Comparison of ENCODE assay signal across 7 cellular contexts in the genomic region with DNA sequence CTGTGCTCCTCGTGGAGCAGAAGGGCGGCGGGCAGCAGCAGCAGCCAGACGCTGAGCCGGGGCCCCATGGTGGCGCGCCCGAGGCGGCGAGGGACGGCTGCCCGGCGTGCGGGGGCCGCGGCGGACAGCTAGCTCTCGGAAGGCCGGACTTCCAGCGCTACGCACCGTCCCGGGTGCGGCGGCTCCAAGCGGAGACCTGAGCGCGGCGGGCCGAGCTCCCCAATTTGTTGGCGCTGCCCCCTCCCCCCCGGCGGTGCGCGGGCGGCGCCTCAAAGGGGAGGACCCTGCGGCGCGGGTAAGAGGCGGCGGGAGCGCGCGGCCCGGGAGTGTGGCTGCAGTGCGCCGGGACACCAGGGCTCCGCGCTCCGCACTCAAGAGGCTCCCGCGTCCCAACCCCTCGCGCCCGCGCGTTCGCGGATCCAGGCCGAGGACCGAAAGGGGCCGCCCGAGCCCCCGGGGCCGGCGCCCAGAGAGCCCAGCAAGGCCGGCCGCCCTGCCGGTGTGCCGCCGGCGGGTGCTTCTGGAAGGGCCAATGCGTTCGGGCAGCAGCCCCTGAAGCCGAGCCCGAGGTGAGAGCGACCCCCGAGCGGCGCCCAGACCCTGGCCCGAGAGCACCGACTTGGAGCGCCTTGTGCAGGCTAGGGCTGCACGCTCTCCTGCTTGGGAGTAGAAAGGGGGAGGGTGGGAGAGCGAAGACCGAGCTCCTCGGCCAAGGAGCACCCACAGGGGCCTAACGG. TPM values are rescaled to one million over a fixed set of nuclear protein-coding genes. Genes with fewer than 3 reads are reported as not detected.
DNase-seq lines count a peak whose midpoint lies in the region; ATAC-seq and TF ChIP-seq lines count a peak whose summit lies in the region.

A gene (minus strand): TSS at position 198 of the 737 bp plus-strand sequence. CDS start 130 bp downstream, at position 68.
A gene (plus strand): TSS at position 325 of the 737 bp plus-strand sequence. CDS start 620 bp downstream, outside the sequence.

- peaks cover 42 to 74% of the 10 kb centered on the region in 2 donors for H3K27me3 Mint-ChIP-seq in natural killer cell (ENCODE audit: low read depth in 2 of 2)

- H3K4me1 Mint-ChIP-seq in natural killer cell = no peaks in the 10 kb centered on the region

- TF ChIP-seq CTCF in testis (IDR thresholded peaks at IDR 0.05) (no peak), natural killer cell (IDR thresholded peaks at IDR 0.05) (no peak)

- H3K27ac Mint-ChIP-seq in natural killer cell = no peak within 1 kb of the TSS

- DNase-seq in MG63 = peak; percentile 70
- DNase-seq in caudate nucleus (lab: John Stamatoyannopoulos, UW) = peak in 3 of 61 donors; percentile 9 to 28 (median 13)
- DNase-seq in testis = peak; percentile 68
- no peak for DNase-seq in NCI-H2171 treated with DMSO at 0.1 percent for 48 hours (lab: John Stamatoyannopoulos, UW)
- no peak for DNase-seq in natural killer cell

- H3K27me3 ChIP-seq in MG63 (no peaks in the 10 kb centered on the region), layer of hippocampus (ENCODE audit: control insufficient read depth, insufficient read depth, low read length) (peaks cover 13% of the 10 kb centered on the region), testis (no peaks in the 10 kb centered on the region)

- intact Hi-C loops in testis (cut with DNase I; ENCODE audit: low total_unique reads) = no loop called here
- intact Hi-C loops in natural killer cell (cut with micrococcal nuclease) = no loop called here

- H3K4me3 Mint-ChIP-seq in natural killer cell = no peak within 1 kb of the TSS

- no peaks in the 10 kb centered on the region for H3K4me1 ChIP-seq in testis

- ATAC-seq in natural killer cell (no peak), GM19351 (IDR thresholded peaks at IDR 0.05; ENCODE audit: unreplicated experiment) (no peak)

- H3K36me3 ChIP-seq in MG63 (no peaks in the 10 kb centered on the region), testis (ENCODE audit: low read depth, missing control alignments) (no peaks in the 10 kb centered on the region)

- H3K27ac ChIP-seq in caudate nucleus (ENCODE audit: low read depth, low read length) (peak within 1 kb of the TSS; percentile 41), layer of hippocampus (ENCODE audit: low read depth, low read length) (peak within 1 kb of the TSS; percentile 62), testis (peak within 1 kb of the TSS; percentile 86 to 92)

- H3K9me3 ChIP-seq in MG63 (no peaks in the 10 kb centered on the region; the same call in 1 of the 2 replicates), testis (no peaks in the 10 kb centered on the region)

- H3K36me3 Mint-ChIP-seq in natural killer cell = peaks cover 7% of the 10 kb centered on the region

- WGBS in testis, 2 donors = 0% methylated on average over 8 to 34 of the region's 89 CpGs

- H3K4me3 ChIP-seq in MG63 = peak within 1 kb of the TSS; percentile 57
- peak within 1 kb of the TSS; percentile 77 to 84 for H3K4me3 ChIP-seq in testis

- TF ChIP-seq POLR2A in testis (IDR thresholded peaks at IDR 0.05) = peak; percentile 33

- H3K9me3 Mint-ChIP-seq in natural killer cell = no peaks in the 10 kb centered on the region

RNA-seq across cellular contexts. Expression of the first gene that starts in this region (rescaled TPM):
- 21.6 and 24.9 TPM in 2 replicates for total RNA-seq in MG63 (2014; rRNA removed; shearing (Covaris generic); ENCODE audit: low replicate concordance)
- total RNA-seq in testis (10 to 100 TPM; 35.5 to 39.0 TPM), natural killer cell (not detected)
- polyA plus RNA-seq in testis (ENCODE audit: insufficient read depth, low read depth, low replicate concordance) = 43.0 TPM

RNA-seq across cellular contexts. Expression of the second gene that starts in this region (rescaled TPM):
- total RNA-seq in MG63 (2014; rRNA removed; shearing (Covaris generic); ENCODE audit: low replicate concordance) = 50.0 and 85.0 TPM in 2 replicates
- total RNA-seq in testis = 10 to 100 TPM; 81.0 to 89.9 TPM
- polyA plus RNA-seq in testis (ENCODE audit: insufficient read depth, low read depth, low replicate concordance) = 69.1 TPM
- total RNA-seq in natural killer cell = not detected

Comparison
In these comparisons a context has a peak if more than half of its experiments do, and no peak if none do; other contexts are left out.
1. RNA of the first gene that starts in this region (total RNA-seq): 35.5 to 39.0 TPM in testis and 21.6 to 24.9 TPM in MG63; not detected in natural killer cell; every median in the first group is over 10 times any median in the second.
2. RNA of the second gene that starts in this region (total RNA-seq): 81.0 to 89.9 TPM in testis and 50.0 to 85.0 TPM in MG63; not detected in natural killer cell; every median in the first group is over 10 times any median in the second.
3. DNase-seq: peak in MG63 (single experiment) and testis (single experiment); none in NCI-H2171 treated with DMSO at 0.1 percent for 48 hours (single experiment) and natural killer cell (single experiment).
4. Peak in every context shown above with its lines, with median percentiles within 50 percentile points of each other: H3K27ac ChIP-seq.